ENCODE assay signal across 12 cellular contexts in genomic region chr20:48463916-48464315, GRCh38.
A peak's percentile ranks its signal among the peaks of the same experiment; 100 is the strongest.
DNase-seq lines count a peak whose midpoint lies in the region; ATAC-seq and TF ChIP-seq lines count a peak whose summit lies in the region.
"Had no signal": no experiment of that assay in that cellular context is flagged by ENCODE, and none has a peak within 500 bp of the region (broad histone marks: within the 10 kb centered on the region; RNA-seq: fewer than 3 reads in every experiment).

No MANE protein-coding gene starts in this region.

- ATAC-seq in IMR-90 (ENCODE audit: low read depth) (peak; percentile 37; the same call in 1 of the 2 replicates), HG02870 (IDR thresholded peaks at IDR 0.05; ENCODE audit: unreplicated experiment) (no peak), left lobe of liver (no peak)

- H4K20me1 ChIP-seq in IMR-90 (ENCODE audit: insufficient read depth, low read length) (no peaks in the 10 kb centered on the region), fibroblast of lung (ENCODE audit: control insufficient read depth, extremely low read depth, insufficient read depth, low read length) (no peaks in the 10 kb centered on the region)
- H4K20me1 ChIP-seq: BLaER1 treated with 17β-estradiol and CSF1 and Interleukin-3, amounts not matched to agents 10 nM and 100 nM had no signal

- H3K9ac ChIP-seq in IMR-90 (ENCODE audit: low read depth, low read length) (no peak overlapping the region), fibroblast of lung (ENCODE audit: insufficient read depth, low read length) (no peak overlapping the region)
- H3K9ac ChIP-seq: BLaER1 treated with 17β-estradiol and CSF1 and Interleukin-3, amounts not matched to agents 10 nM and 100 nM had no signal

- H3K18ac ChIP-seq in IMR-90 (ENCODE audit: low read depth, low read length) = no peak overlapping the region

- H3K9me3 ChIP-seq in IMR-90 (ENCODE audit: control insufficient read depth, insufficient read depth, low read length) (no peaks in the 10 kb centered on the region), fibroblast of lung (ENCODE audit: control insufficient read depth, insufficient read depth, low read depth, low read length) (no peaks in the 10 kb centered on the region)

- H2BK5ac ChIP-seq in IMR-90 (ENCODE audit: low read depth, low read length, poor library complexity, severe bottlenecking) = no peak overlapping the region

- peaks cover 2% of the 10 kb centered on the region; the same call in 1 of the 2 replicates for H3K27me3 ChIP-seq in IMR-90 (ENCODE audit: control insufficient read depth, insufficient read depth, low read length)
- H3K27me3 ChIP-seq in fibroblast of lung (ENCODE audit: control insufficient read depth, insufficient read depth, low read length) = no peaks in the 10 kb centered on the region
- H3K27me3 ChIP-seq: BLaER1 treated with 17β-estradiol and CSF1 and Interleukin-3, amounts not matched to agents 10 nM and 100 nM had no signal

- H2AK5ac ChIP-seq in IMR-90 (ENCODE audit: low read depth, low read length) = no peak overlapping the region

- H2AFZ ChIP-seq in IMR-90 (replicated peaks; ENCODE audit: low read length, poor library complexity) (peak overlapping the region; percentile 11), fibroblast of lung (ENCODE audit: low read length) (no peak overlapping the region)

- no peaks in the 10 kb centered on the region for H3K9me1 ChIP-seq in IMR-90 (ENCODE audit: insufficient read depth, low read length)

- H2BK20ac ChIP-seq in IMR-90 (ENCODE audit: low read depth, low read length) = no peak overlapping the region

- dilution Hi-C loops in IMR-90 (cut with HindIII; ENCODE audit: low sequenced_read_pairs, unreplicated experiment) = no loop called here

- WGBS in IMR-90 (ENCODE audit: extremely low coverage in 2 of 2, insufficient read length in 1 of 2), 2 experiments = 36% methylated on average over 5 of the region's 6 CpGs; no CpG with 5 or more reads in 1 of the 2 experiments

- H3K27me3 Mint-ChIP-seq in nephron (ENCODE audit: low read depth) = peaks cover 8% of the 10 kb centered on the region
- H3K27me3 Mint-ChIP-seq in immature natural killer cell (ENCODE audit: low read depth in 3 of 3) = peaks cover 0 to 12% (median 0%) of the 10 kb centered on the region in 3 donors

- no peaks in the 10 kb centered on the region for H3K79me1 ChIP-seq in IMR-90 (ENCODE audit: low read depth in 1 of 2, low read length in 2 of 2)

- TF ChIP-seq CTCF in IMR-90 (conservative IDR thresholded peaks at IDR 0.05; ENCODE audit: low read depth, low read length) (no peak), fibroblast of lung (conservative IDR thresholded peaks at IDR 0.05 in 1 of 2, IDR thresholded peaks at IDR 0.05 in 1 of 2; ENCODE audit: low read depth in 1 of 2, low read length in 2 of 2) (no peak), nephron (IDR thresholded peaks at IDR 0.05; ENCODE audit: unreplicated experiment in 3 of 3) (no peak)

- in situ Hi-C loops in IMR-90 (cut with MboI; ENCODE audit: low sequenced_read_pairs) = no loop called here

- H3K79me2 ChIP-seq in fibroblast of lung (ENCODE audit: control insufficient read depth, insufficient read depth, low read length) = no peaks in the 10 kb centered on the region

- no peak overlapping the region for H2BK120ac ChIP-seq in IMR-90 (ENCODE audit: low read depth, low read length)

- H2BK15ac ChIP-seq in IMR-90 (ENCODE audit: low read depth, low read length) = no peak overlapping the region

- H3K4me1 Mint-ChIP-seq in nephron = peaks cover 40% of the 10 kb centered on the region
- H3K4me1 Mint-ChIP-seq in immature natural killer cell = peaks cover 3 to 10% of the 10 kb centered on the region in 2 donors

- H3K36me3 ChIP-seq in IMR-90 (ENCODE audit: control insufficient read depth, insufficient read depth, low read length) (no peaks in the 10 kb centered on the region), fibroblast of lung (ENCODE audit: control insufficient read depth, insufficient read depth, low read length) (no peaks in the 10 kb centered on the region)
- H3K36me3 ChIP-seq: BLaER1 treated with 17β-estradiol and CSF1 and Interleukin-3, amounts not matched to agents 10 nM and 100 nM had no signal

- H3K4ac ChIP-seq in IMR-90 (ENCODE audit: low read depth, low read length) = no peak overlapping the region

- POLR2A ChIA-PET in IMR-90 (lab: Charles Lee; ENCODE audit: unreplicated experiment) = no interaction called here

- no peak overlapping the region for H3K56ac ChIP-seq in IMR-90 (ENCODE audit: extremely low read depth, insufficient read depth, low read length)

- no peak overlapping the region for H3K14ac ChIP-seq in IMR-90 (replicated peaks; ENCODE audit: low read depth, low read length)

- H3K36me3 Mint-ChIP-seq in nephron (ENCODE audit: low read depth) (no peaks in the 10 kb centered on the region), immature natural killer cell (no peaks in the 10 kb centered on the region)

- no peak overlapping the region for H4K5ac ChIP-seq in IMR-90 (ENCODE audit: low read depth, low read length)

- DNase-seq in AG08396 (ENCODE audit: low spot score) (peak; percentile 50), IMR-90 (peak; percentile 63), fibroblast of lung (ENCODE audit: low read depth in 2 of 2) (peak; percentile 42 to 75), immature natural killer cell (no peak), left lobe of liver (ENCODE audit: low spot score) (no peak)
- DNase-seq in stimulated activated CD8-positive, alpha-beta memory T cell treated with anti-CD3 and anti-CD28 coated beads, Interleukin-4, amount 100 ng/mL, for 48 hours = no peak
- DNase-seq: H7, NCI-H1930 had no signal

- intact Hi-C loops in IMR-90 (cut with micrococcal nuclease) = no loop called here

- no peaks in the 10 kb centered on the region for H3K9me3 Mint-ChIP-seq in nephron
- no peaks in the 10 kb centered on the region for H3K9me3 Mint-ChIP-seq in immature natural killer cell
- H3K9me3 Mint-ChIP-seq: T-helper 2 cell treated with Interferon-gamma antibody and Interleukin-4, amounts not matched to agents 5 μg/mL and 100 μg/mL, for 36 hours had no signal

- no peak overlapping the region for H3K23ac ChIP-seq in IMR-90 (ENCODE audit: low read depth, low read length)

- no TSS peak for BruUV-seq in IMR-90 (replicated peaks; lab: Mats Ljungman, UMichigan)

- H3K27ac ChIP-seq in IMR-90 (ENCODE audit: insufficient read depth, low read length) (no peak overlapping the region), fibroblast of lung (ENCODE audit: insufficient read depth, low read length) (no peak overlapping the region)
- H3K27ac ChIP-seq: BLaER1 treated with 17β-estradiol and CSF1 and Interleukin-3, amounts not matched to agents 10 nM and 100 nM had no signal

- H4K8ac ChIP-seq in IMR-90 (ENCODE audit: low read depth in 2 of 2, low read length in 2 of 2) = no peak overlapping the region

- H3K4me2 ChIP-seq in IMR-90 (ENCODE audit: low read depth, low read length) (no peak overlapping the region), fibroblast of lung (ENCODE audit: extremely low read depth, insufficient read depth, low read length) (no peak overlapping the region)

- H3K4me3 ChIP-seq in IMR-90 (ENCODE audit: insufficient read depth, low read depth, low read length) (no peak overlapping the region), fibroblast of lung (replicated peaks in 1 of 4; ENCODE audit: control extremely low read depth in 1 of 4, insufficient read depth in 1 of 4, low read depth in 3 of 4, low read length in 4 of 4) (no peak overlapping the region)
- H3K4me3 ChIP-seq: BLaER1 treated with 17β-estradiol and CSF1 and Interleukin-3, amounts not matched to agents 10 nM and 100 nM had no signal

- H3K4me1 ChIP-seq in IMR-90 (ENCODE audit: control insufficient read depth, insufficient read depth, low read length) (no peaks in the 10 kb centered on the region), fibroblast of lung (ENCODE audit: control insufficient read depth, extremely low read depth, insufficient read depth, low read length) (no peaks in the 10 kb centered on the region)

- no peak for TF ChIP-seq RAD21 in IMR-90 (IDR thresholded peaks at IDR 0.05; ENCODE audit: low read length)

- H4K91ac ChIP-seq in IMR-90 (ENCODE audit: insufficient read depth, low read depth, low read length) = no peak overlapping the region

- H2AK9ac ChIP-seq in IMR-90 (replicated peaks; ENCODE audit: low read depth, low read length, poor library complexity) = no peak overlapping the region

- H3K4me3 Mint-ChIP-seq in nephron (no peak overlapping the region), immature natural killer cell (no peak overlapping the region)
- H3K4me3 Mint-ChIP-seq: T-helper 2 cell treated with Interferon-gamma antibody and Interleukin-4, amounts not matched to agents 5 μg/mL and 100 μg/mL, for 36 hours had no signal

- H3K27ac Mint-ChIP-seq in nephron (peak overlapping the region in 2 of 3 experiments; percentile 32), immature natural killer cell (no peak overlapping the region)
- H3K27ac Mint-ChIP-seq: T-helper 2 cell treated with Interferon-gamma antibody and Interleukin-4, amounts not matched to agents 5 μg/mL and 100 μg/mL, for 36 hours had no signal

- CTCF ChIA-PET in IMR-90 (lab: Yijun Ruan, JAX) = no interaction called here

- TF ChIP-seq POLR2A in IMR-90 (IDR thresholded peaks at IDR 0.05; ENCODE audit: low read depth, low read length) = no peak

TF ChIP-seq in IMR-90, 13 proteins besides CTCF, POLR2A, EP300 and RAD21:
- TF ChIP-seq MAZ (IDR thresholded peaks at IDR 0.05; ENCODE audit: borderline replicate concordance, low read depth, low read length) (peak; percentile 72), CHD1 (IDR thresholded peaks at IDR 0.05; ENCODE audit: low read depth, low read length) (no peak), RFX5 (IDR thresholded peaks at IDR 0.05; ENCODE audit: low read depth, low read length) (peak; percentile 62)
- TF ChIP-seq, protein P1, sequence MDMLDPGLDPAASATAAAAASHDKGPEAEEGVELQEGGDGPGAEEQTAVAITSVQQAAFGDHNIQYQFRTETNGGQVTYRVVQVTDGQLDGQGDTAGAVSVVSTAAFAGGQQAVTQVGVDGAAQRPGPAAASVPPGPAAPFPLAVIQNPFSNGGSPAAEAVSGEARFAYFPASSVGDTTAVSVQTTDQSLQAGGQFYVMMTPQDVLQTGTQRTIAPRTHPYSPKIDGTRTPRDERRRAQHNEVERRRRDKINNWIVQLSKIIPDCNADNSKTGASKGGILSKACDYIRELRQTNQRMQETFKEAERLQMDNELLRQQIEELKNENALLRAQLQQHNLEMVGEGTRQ (IDR thresholded peaks at IDR 0.05; ENCODE audit: low read depth, low read length) = peak; percentile 50; the same call in 1 of the 2 replicates
TF ChIP-seq in IMR-90: peak in this region for 3.

Comparison
In these comparisons a context has a peak if more than half of its experiments do, and no peak if none do; other contexts are left out.
1. DNase-seq: peak in AG08396 (single experiment), IMR-90 (single experiment) and fibroblast of lung (2 of 2); none in stimulated activated CD8-positive, alpha-beta memory T cell treated with anti-CD3 and anti-CD28 coated beads, Interleukin-4, amount 100 ng/mL, for 48 hours (single experiment), immature natural killer cell (0 of 3) and left lobe of liver (single experiment).
2. H3K27ac Mint-ChIP-seq: peak in nephron (2 of 3); none in immature natural killer cell (0 of 6).